Comparison of ENCODE assay signal across 14 cellular contexts in genomic region chr4:86358176-86358701, GRCh38. TPM values are rescaled to one million over a fixed set of nuclear protein-coding genes. Genes with fewer than 3 reads are reported as not detected.
DNase-seq lines count a peak whose midpoint lies in the region; ATAC-seq and TF ChIP-seq lines count a peak whose summit lies in the region.
"Had no signal": no experiment of that assay in that cellular context is flagged by ENCODE, and none has a peak within 500 bp of the region (broad histone marks: within the 10 kb centered on the region; RNA-seq: fewer than 3 reads in every experiment).

No MANE protein-coding gene starts in this region.

- H3K36me3 ChIP-seq in CD8-positive, alpha-beta memory T cell (ENCODE audit: insufficient read depth, low read length), result no peaks in the 10 kb centered on the region
- H3K36me3 ChIP-seq: lower lobe of right lung, tibial nerve had no signal

- CTCF ChIA-PET in CD8-positive, alpha-beta memory T cell (lab: Charles Lee), result no interaction called here

- DNase-seq in NCI-H345 (lab: John Stamatoyannopoulos, UW), result peak; percentile 10
- DNase-seq in NCI-H345 treated with DMSO at 0.1 percent for 48 hours (lab: John Stamatoyannopoulos, UW; ENCODE audit: unreplicated experiment), result no peak
- peak; percentile 16 to 39 for DNase-seq in cardiac fibroblast (ENCODE audit: low read depth in 2 of 2)
- DNase-seq in UCSD-AML1 (lab: John Stamatoyannopoulos, UW; ENCODE audit: unreplicated experiment), result no peak
- no peak for DNase-seq in dedifferentiated amniotic fluid mesenchymal stem cell (ENCODE audit: extremely low spot score)
- DNase-seq in CD8-positive, alpha-beta memory T cell, result no peak
- DNase-seq: central memory CD4-positive, alpha-beta T cell; KBM-7; lower lobe of right lung had no signal

- no peak for ATAC-seq in stimulated activated memory B cell treated with anti-CD40 and anti-IgM and Interleukin-4, amounts not matched to agents 10 μg/mL and 1 μg/mL and 100 μg/mL, for 72 hours
- ATAC-seq: activated T-helper 17 cell treated with anti-CD3 and anti-CD28 coated beads, Interleukin-2, amount 50 U/mL, for 72 hours; lower lobe of right lung; sciatic nerve had no signal

- H3K4me1 ChIP-seq in CD8-positive, alpha-beta memory T cell (ENCODE audit: insufficient read depth, low read length), result no peaks in the 10 kb centered on the region
- H3K4me1 ChIP-seq: lower lobe of right lung had no signal

- no peaks in the 10 kb centered on the region for H3K9me3 Mint-ChIP-seq in stimulated activated memory B cell treated with anti-CD40 and anti-IgM and Interleukin-4, amounts not matched to agents 10 μg/mL and 1 μg/mL and 100 μg/mL, for 72 hours
- H3K9me3 Mint-ChIP-seq in CD8-positive, alpha-beta memory T cell, result peaks cover 0 to 2% (median 0%) of the 10 kb centered on the region in 5 donors
- H3K9me3 Mint-ChIP-seq: activated T-helper 17 cell treated with anti-CD3 and anti-CD28 coated beads, Interleukin-2, amount 50 U/mL, for 72 hours had no signal

- no peak overlapping the region for H3K4me3 Mint-ChIP-seq in stimulated activated memory B cell treated with anti-CD40 and anti-IgM and Interleukin-4, amounts not matched to agents 10 μg/mL and 1 μg/mL and 100 μg/mL, for 72 hours
- no peak overlapping the region for H3K4me3 Mint-ChIP-seq in CD8-positive, alpha-beta memory T cell
- H3K4me3 Mint-ChIP-seq: activated T-helper 17 cell treated with anti-CD3 and anti-CD28 coated beads, Interleukin-2, amount 50 U/mL, for 72 hours had no signal

- H3K27ac ChIP-seq in layer of hippocampus (ENCODE audit: low read depth, low read length), result peak overlapping the region; percentile 71
- H3K27ac ChIP-seq in CD8-positive, alpha-beta memory T cell (ENCODE audit: low read depth, low read length), result no peak overlapping the region
- H3K27ac ChIP-seq: lower lobe of right lung, tibial nerve had no signal

- POLR2A ChIA-PET in CD8-positive, alpha-beta memory T cell (lab: Charles Lee), result no interaction called here

- no peaks in the 10 kb centered on the region for H3K27me3 Mint-ChIP-seq in stimulated activated memory B cell treated with anti-CD40 and anti-IgM and Interleukin-4, amounts not matched to agents 10 μg/mL and 1 μg/mL and 100 μg/mL, for 72 hours
- H3K27me3 Mint-ChIP-seq in CD8-positive, alpha-beta memory T cell, result peaks cover 0 to 3% of the 10 kb centered on the region in 2 donors

- H3K4me3 ChIP-seq in cardiac fibroblast (replicated peaks in 1 of 2; ENCODE audit: low read depth in 2 of 2, low read length in 2 of 2), result no peak overlapping the region
- H3K4me3 ChIP-seq in CD8-positive, alpha-beta memory T cell (ENCODE audit: low read length), result no peak overlapping the region
- H3K4me3 ChIP-seq: lower lobe of right lung, tibial nerve had no signal

- peak overlapping the region; percentile 45 for H3K27ac Mint-ChIP-seq in stimulated activated memory B cell treated with anti-CD40 and anti-IgM and Interleukin-4, amounts not matched to agents 10 μg/mL and 1 μg/mL and 100 μg/mL, for 72 hours
- H3K27ac Mint-ChIP-seq in CD8-positive, alpha-beta memory T cell, result no peak overlapping the region
- H3K27ac Mint-ChIP-seq: activated T-helper 17 cell treated with anti-CD3 and anti-CD28 coated beads, Interleukin-2, amount 50 U/mL, for 72 hours had no signal

- no peaks in the 10 kb centered on the region for H3K27me3 ChIP-seq in layer of hippocampus (ENCODE audit: control insufficient read depth, insufficient read depth, low read length)
- no peaks in the 10 kb centered on the region for H3K27me3 ChIP-seq in CD8-positive, alpha-beta memory T cell (ENCODE audit: insufficient read depth, low read length, poor library complexity, severe bottlenecking)
- H3K27me3 ChIP-seq: tibial nerve had no signal

- H3K9me3 ChIP-seq in CD8-positive, alpha-beta memory T cell (ENCODE audit: low read length), result no peaks in the 10 kb centered on the region
- H3K9me3 ChIP-seq: lower lobe of right lung, tibial nerve had no signal

- H3K36me3 Mint-ChIP-seq in stimulated activated memory B cell treated with anti-CD40 and anti-IgM and Interleukin-4, amounts not matched to agents 10 μg/mL and 1 μg/mL and 100 μg/mL, for 72 hours, result no peaks in the 10 kb centered on the region
- H3K36me3 Mint-ChIP-seq in CD8-positive, alpha-beta memory T cell, result no peaks in the 10 kb centered on the region

- peaks cover 18% of the 10 kb centered on the region for H3K4me1 Mint-ChIP-seq in stimulated activated memory B cell treated with anti-CD40 and anti-IgM and Interleukin-4, amounts not matched to agents 10 μg/mL and 1 μg/mL and 100 μg/mL, for 72 hours
- peaks cover 4 to 11% (median 5%) of the 10 kb centered on the region in 3 donors for H3K4me1 Mint-ChIP-seq in CD8-positive, alpha-beta memory T cell

- TF ChIP-seq CTCF in cardiac fibroblast (IDR thresholded peaks at IDR 0.05; ENCODE audit: low read depth, low read length), result no peak

RNA-seq across cellular contexts. Expression of gene MAPK10, which starts 1.6 kb away (rescaled TPM):
- not detected for total RNA-seq in CD8-positive, alpha-beta memory T cell
- not detected for polyA plus RNA-seq in CD8-positive, alpha-beta memory T cell

Comparison
In these comparisons a context has a peak if more than half of its experiments do, and no peak if none do; other contexts are left out.
1. DNase-seq: peak in NCI-H345 (single experiment) and cardiac fibroblast (2 of 2); none in NCI-H345 treated with DMSO at 0.1 percent for 48 hours (single experiment), UCSD-AML1 (single experiment), dedifferentiated amniotic fluid mesenchymal stem cell (single experiment) and CD8-positive, alpha-beta memory T cell (0 of 5).